9 cellular contexts compared by ENCODE assay signal in the genomic region with DNA sequence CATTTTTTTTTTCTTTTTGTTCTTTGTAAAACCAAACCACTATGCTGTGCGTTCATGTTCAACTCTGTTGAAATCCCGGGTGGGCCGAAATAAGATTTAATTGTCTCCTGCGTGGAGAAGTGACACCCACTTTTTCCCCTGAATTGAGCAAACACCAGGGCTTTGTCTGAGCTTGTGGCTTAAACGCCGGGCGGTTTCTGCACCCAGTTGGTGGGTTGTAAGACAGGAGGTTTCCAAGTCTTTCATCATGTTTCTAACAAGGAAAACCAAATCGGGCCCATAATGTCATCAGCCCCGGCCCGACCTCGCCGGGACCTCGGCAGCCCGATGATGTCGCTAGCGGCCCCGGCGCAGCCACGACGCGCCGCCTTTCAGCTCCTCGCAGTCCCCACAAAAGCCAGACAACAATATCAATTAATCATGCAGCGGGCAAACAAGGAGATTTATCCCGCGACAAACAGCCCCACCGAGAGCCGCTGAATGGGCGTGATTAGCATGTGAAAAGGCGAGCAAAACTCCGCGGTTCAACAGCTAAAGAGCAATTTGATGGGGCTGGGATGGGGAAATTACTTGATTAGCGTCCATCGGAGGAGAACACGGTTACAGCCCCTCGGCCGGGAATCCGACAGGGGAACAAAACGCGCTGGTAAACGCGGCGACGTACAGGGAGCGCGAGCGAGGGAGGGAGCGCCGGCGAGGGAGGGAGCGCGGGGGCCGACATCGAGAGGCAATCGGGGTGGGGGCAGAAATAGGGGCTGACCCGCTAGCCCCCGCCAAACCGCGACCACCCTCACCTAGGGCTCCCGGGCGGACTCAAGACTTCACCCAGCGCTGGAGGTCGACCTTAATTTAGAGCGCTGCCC. TPM values are rescaled to one million over a fixed set of nuclear protein-coding genes. Genes with fewer than 3 reads are reported as not detected.
A peak's percentile ranks its signal among the peaks of the same experiment; 100 is the strongest.
DNase-seq lines count a peak whose midpoint lies in the region; ATAC-seq, FAIRE-seq and TF ChIP-seq lines count a peak whose summit lies in the region.
"Had no signal": no experiment of that assay in that cellular context is flagged by ENCODE, and none has a peak within 500 bp of the region (broad histone marks: within the 10 kb centered on the region; RNA-seq: fewer than 3 reads in every experiment).

No MANE protein-coding gene starts in this region.

- H3K4me1 Mint-ChIP-seq in astrocyte (ENCODE audit: low read depth, unreplicated experiment): no peaks in the 10 kb centered on the region
- H3K4me1 Mint-ChIP-seq in memory B cell: peaks cover 7% of the 10 kb centered on the region

- no peak overlapping the region for H3K9ac ChIP-seq in astrocyte (ENCODE audit: low read length)

- peak overlapping the region; percentile 42 for H3K4me3 ChIP-seq in astrocyte (ENCODE audit: insufficient read depth, low read depth, low read length)
- peak overlapping the region; percentile 13 to 51 (median 40) for H3K4me3 ChIP-seq in tibial nerve

- 4 to 5% methylated on average over 49 to 55 of the region's 64 CpGs for WGBS in tibial nerve, 2 donors

- H3K9me3 Mint-ChIP-seq in astrocyte (ENCODE audit: unreplicated experiment): peaks cover 3% of the 10 kb centered on the region
- H3K9me3 Mint-ChIP-seq in memory B cell: no peaks in the 10 kb centered on the region

- no peak overlapping the region for H3K27ac ChIP-seq in astrocyte (ENCODE audit: low read depth, low read length)
- H3K27ac ChIP-seq in tibial nerve: no peak overlapping the region

- no peak for TF ChIP-seq CTCF in astrocyte (IDR thresholded peaks at IDR 0.05; ENCODE audit: insufficient read depth, low read depth, low read length)
- no peak for TF ChIP-seq CTCF in tibial nerve (IDR thresholded peaks at IDR 0.05)

- H3K36me3 ChIP-seq in astrocyte (ENCODE audit: insufficient read depth, low read length): no peaks in the 10 kb centered on the region
- H3K36me3 ChIP-seq in tibial nerve: no peaks in the 10 kb centered on the region

- H4K20me1 ChIP-seq in astrocyte (ENCODE audit: insufficient read depth, low read length): no peaks in the 10 kb centered on the region

- peak; percentile 14 for ATAC-seq in memory B cell (ENCODE audit: low read depth)
- no peak for ATAC-seq in GM19397 (IDR thresholded peaks at IDR 0.05; ENCODE audit: unreplicated experiment)
- no peak for ATAC-seq in GM21423 (IDR thresholded peaks at IDR 0.05; ENCODE audit: unreplicated experiment)

- TF ChIP-seq EP300 in tibial nerve (IDR thresholded peaks at IDR 0.05): peak in 1 of 2 donors; percentile 41

- H2AFZ ChIP-seq in astrocyte (ENCODE audit: low read depth, low read length): peak overlapping the region; percentile 41

- no peaks in the 10 kb centered on the region for H3K36me3 Mint-ChIP-seq in astrocyte (ENCODE audit: low read depth, unreplicated experiment)
- H3K36me3 Mint-ChIP-seq in memory B cell: no peaks in the 10 kb centered on the region

- H3K4me3 Mint-ChIP-seq in astrocyte (ENCODE audit: unreplicated experiment): peak overlapping the region; percentile 83
- peak overlapping the region; percentile 90 for H3K4me3 Mint-ChIP-seq in memory B cell

- no peaks in the 10 kb centered on the region for H3K79me2 ChIP-seq in astrocyte (ENCODE audit: insufficient read depth, low read length)

- H3K4me2 ChIP-seq in astrocyte (ENCODE audit: low read length): peak overlapping the region; percentile 77

- H3K27me3 ChIP-seq in astrocyte (ENCODE audit: insufficient read depth, low read length): peaks cover 92% of the 10 kb centered on the region
- peaks cover 17 to 100% of the 10 kb centered on the region in 2 donors for H3K27me3 ChIP-seq in tibial nerve

- TF ChIP-seq POLR2A in tibial nerve (IDR thresholded peaks at IDR 0.05): no peak

- DNase-seq in GM18507 (ENCODE audit: extremely low spot score, insufficient read length, low read depth) (no peak), NCI-H510A treated with DMSO at 0.1 percent for 48 hours (lab: John Stamatoyannopoulos, UW) (peak; percentile 85), astrocyte (ENCODE audit: low read depth) (no peak), memory B cell (ENCODE audit: low spot score in 2 of 2) (no peak), tibial nerve (ENCODE audit: low spot score in 2 of 2) (no peak)
- DNase-seq in stimulated activated naive CD4-positive, alpha-beta T cell treated with Interleukin-2 at 50 U/mL for 16 hours (lab: John Stamatoyannopoulos, UW): no peak

- H3K9me3 ChIP-seq in astrocyte (ENCODE audit: insufficient read depth, low read depth, low read length): no peaks in the 10 kb centered on the region
- no peaks in the 10 kb centered on the region for H3K9me3 ChIP-seq in tibial nerve

- H3K27ac Mint-ChIP-seq in astrocyte (ENCODE audit: unreplicated experiment) (peak overlapping the region; percentile 92), memory B cell (peak overlapping the region; percentile 90)

- H3K4me1 ChIP-seq in astrocyte (ENCODE audit: insufficient read depth, low read length): peaks cover 4% of the 10 kb centered on the region
- peaks cover 0 to 55% (median 36%) of the 10 kb centered on the region in 4 donors for H3K4me1 ChIP-seq in tibial nerve

- FAIRE-seq in GM18507 (lab: Jason Lieb, UNC) (peak; percentile 21), astrocyte (lab: Jason Lieb, UNC) (no peak)

- H3K27me3 Mint-ChIP-seq in astrocyte (ENCODE audit: low read depth, unreplicated experiment) (peaks cover 84% of the 10 kb centered on the region), memory B cell (peaks cover 33% of the 10 kb centered on the region)

RNA-seq across cellular contexts. Expression of a gene that starts 5.3 kb away (rescaled TPM):
- not detected in 2 replicates for total RNA-seq in astrocyte
- total RNA-seq in tibial nerve: not detected
- total RNA-seq: left colon had no signal

RNA-seq across cellular contexts. Expression of a gene that starts 25.1 kb away (rescaled TPM):
- 9.7 and 15.5 TPM in 2 replicates for total RNA-seq in astrocyte
- 10 to 100 TPM; 19.8 to 58.6 (median 54.9) TPM for total RNA-seq in tibial nerve
